Comparison of ENCODE assay signal across 1 cellular context in the genomic region with DNA sequence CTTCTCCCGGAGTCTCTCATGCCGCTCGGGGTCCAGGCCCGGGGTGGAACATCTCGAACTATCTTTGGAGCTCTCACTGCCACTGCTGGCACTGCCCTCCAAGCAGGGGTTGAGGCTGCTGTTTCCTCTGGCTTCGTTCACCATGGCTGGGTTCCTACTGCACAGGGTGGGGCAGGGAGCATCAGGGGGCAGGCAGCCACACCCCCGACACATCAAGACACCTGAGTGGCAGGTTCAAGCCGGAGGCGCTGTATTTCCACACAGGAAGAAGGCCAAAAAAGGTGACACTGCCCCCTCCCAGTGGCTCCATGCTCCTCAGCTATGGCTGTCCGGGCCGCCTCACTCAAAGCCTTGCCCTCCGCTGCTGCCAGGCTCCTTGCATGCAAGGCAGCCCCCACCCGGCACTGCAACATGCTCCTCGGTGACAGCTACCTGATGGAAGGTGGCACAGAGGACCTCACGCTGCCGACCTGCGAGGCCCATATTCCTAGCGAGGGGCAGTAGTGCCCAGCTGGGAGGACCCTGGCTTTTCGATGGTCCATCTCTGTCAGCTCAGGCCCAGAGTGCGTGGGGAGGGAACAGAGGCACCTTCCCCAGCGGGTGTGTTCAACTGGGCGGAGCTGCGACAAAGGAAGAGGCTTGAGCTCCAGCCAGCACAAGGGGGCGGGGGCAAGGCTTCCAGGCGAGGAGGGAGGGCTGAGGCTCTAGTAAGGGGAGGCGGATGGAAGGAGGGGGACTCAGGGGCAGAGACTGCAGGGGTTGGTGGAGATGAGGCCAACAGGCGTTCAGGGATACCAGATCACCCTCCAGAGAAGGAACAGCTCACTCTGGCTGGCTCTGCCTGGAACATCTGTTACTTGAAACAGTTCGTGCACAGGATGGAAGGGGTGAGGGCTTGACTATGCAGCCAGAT.
TF ChIP-seq lines count a peak whose summit lies in the region.

No MANE protein-coding gene starts in this region.

TF ChIP-seq in GM12878, 131 proteins besides CTCF, POLR2A, EP300 and RAD21 (continued from another document):
- TF ChIP-seq ZNF274 (IDR thresholded peaks at IDR 0.05; ENCODE audit: insufficient read depth, insufficient read length) (no peak), IKZF1 (conservative IDR thresholded peaks at IDR 0.05) (peak; percentile 38; the same call in 1 of the 2 replicates), CBX3 (IDR thresholded peaks at IDR 0.05; ENCODE audit: borderline replicate concordance, low read depth) (no peak), BMI1 (IDR thresholded peaks at IDR 0.05; ENCODE audit: borderline replicate concordance) (no peak), HCFC1 (IDR thresholded peaks at IDR 0.05; ENCODE audit: low read length) (no peak), BHLHE40 (IDR thresholded peaks at IDR 0.05; ENCODE audit: borderline replicate concordance in 1 of 2, low read depth in 2 of 2, low read length in 1 of 2) (peak in 1 of 2 experiments; percentile 25; a peak in 1 of 4 replicates), CREM (IDR thresholded peaks at IDR 0.05; ENCODE audit: low read depth) (no peak), SIN3A (IDR thresholded peaks at IDR 0.05; ENCODE audit: low read depth, low read length) (peak; percentile 16; the same call in 1 of the 2 replicates), NR2C2 (IDR thresholded peaks at IDR 0.05; ENCODE audit: borderline replicate concordance, control insufficient read depth, insufficient read length, low read depth) (no peak), ZSCAN29 (IDR thresholded peaks at IDR 0.05) (no peak)
- TF ChIP-seq, protein P1, sequence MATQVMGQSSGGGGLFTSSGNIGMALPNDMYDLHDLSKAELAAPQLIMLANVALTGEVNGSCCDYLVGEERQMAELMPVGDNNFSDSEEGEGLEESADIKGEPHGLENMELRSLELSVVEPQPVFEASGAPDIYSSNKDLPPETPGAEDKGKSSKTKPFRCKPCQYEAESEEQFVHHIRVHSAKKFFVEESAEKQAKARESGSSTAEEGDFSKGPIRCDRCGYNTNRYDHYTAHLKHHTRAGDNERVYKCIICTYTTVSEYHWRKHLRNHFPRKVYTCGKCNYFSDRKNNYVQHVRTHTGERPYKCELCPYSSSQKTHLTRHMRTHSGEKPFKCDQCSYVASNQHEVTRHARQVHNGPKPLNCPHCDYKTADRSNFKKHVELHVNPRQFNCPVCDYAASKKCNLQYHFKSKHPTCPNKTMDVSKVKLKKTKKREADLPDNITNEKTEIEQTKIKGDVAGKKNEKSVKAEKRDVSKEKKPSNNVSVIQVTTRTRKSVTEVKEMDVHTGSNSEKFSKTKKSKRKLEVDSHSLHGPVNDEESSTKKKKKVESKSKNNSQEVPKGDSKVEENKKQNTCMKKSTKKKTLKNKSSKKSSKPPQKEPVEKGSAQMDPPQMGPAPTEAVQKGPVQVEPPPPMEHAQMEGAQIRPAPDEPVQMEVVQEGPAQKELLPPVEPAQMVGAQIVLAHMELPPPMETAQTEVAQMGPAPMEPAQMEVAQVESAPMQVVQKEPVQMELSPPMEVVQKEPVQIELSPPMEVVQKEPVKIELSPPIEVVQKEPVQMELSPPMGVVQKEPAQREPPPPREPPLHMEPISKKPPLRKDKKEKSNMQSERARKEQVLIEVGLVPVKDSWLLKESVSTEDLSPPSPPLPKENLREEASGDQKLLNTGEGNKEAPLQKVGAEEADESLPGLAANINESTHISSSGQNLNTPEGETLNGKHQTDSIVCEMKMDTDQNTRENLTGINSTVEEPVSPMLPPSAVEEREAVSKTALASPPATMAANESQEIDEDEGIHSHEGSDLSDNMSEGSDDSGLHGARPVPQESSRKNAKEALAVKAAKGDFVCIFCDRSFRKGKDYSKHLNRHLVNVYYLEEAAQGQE (IDR thresholded peaks at IDR 0.05; ENCODE audit: low read depth, low read length) = no peak
- TF ChIP-seq, protein P2, sequence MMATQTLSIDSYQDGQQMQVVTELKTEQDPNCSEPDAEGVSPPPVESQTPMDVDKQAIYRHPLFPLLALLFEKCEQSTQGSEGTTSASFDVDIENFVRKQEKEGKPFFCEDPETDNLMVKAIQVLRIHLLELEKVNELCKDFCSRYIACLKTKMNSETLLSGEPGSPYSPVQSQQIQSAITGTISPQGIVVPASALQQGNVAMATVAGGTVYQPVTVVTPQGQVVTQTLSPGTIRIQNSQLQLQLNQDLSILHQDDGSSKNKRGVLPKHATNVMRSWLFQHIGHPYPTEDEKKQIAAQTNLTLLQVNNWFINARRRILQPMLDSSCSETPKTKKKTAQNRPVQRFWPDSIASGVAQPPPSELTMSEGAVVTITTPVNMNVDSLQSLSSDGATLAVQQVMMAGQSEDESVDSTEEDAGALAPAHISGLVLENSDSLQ (IDR thresholded peaks at IDR 0.05) = peak; percentile 70
- TF ChIP-seq, protein P3, sequence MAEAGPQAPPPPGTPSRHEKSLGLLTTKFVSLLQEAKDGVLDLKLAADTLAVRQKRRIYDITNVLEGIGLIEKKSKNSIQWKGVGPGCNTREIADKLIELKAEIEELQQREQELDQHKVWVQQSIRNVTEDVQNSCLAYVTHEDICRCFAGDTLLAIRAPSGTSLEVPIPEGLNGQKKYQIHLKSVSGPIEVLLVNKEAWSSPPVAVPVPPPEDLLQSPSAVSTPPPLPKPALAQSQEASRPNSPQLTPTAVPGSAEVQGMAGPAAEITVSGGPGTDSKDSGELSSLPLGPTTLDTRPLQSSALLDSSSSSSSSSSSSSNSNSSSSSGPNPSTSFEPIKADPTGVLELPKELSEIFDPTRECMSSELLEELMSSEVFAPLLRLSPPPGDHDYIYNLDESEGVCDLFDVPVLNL (IDR thresholded peaks at IDR 0.05; ENCODE audit: low read depth, low read length) = no peak
